Comparison of ENCODE assay signal across 8 cellular contexts in genomic region chr1:15617173-15617873, GRCh38. TPM values are rescaled to one million over a fixed set of nuclear protein-coding genes. Genes with fewer than 3 reads are reported as not detected.
DNase-seq lines count a peak whose midpoint lies in the region; ATAC-seq and TF ChIP-seq lines count a peak whose summit lies in the region.

Gene DDI2 (plus strand): TSS chr1:15617458. CDS start chr1:15617671, 213 bp downstream.

- peak within 1 kb of the TSS; percentile 87 for H3K4me2 ChIP-seq in IMR-90 (ENCODE audit: low read depth, low read length)
- H3K4me2 ChIP-seq in OCI-LY7 (ENCODE audit: low read length) = peak within 1 kb of the TSS; percentile 92

- peak within 1 kb of the TSS; percentile 33 for H2BK20ac ChIP-seq in IMR-90 (ENCODE audit: low read depth, low read length)

- POLR2A ChIA-PET in IMR-90 (lab: Charles Lee; ENCODE audit: unreplicated experiment) (no interaction called here), OCI-LY7 (lab: Charles Lee) (interaction anchor here (0.5 to 1.4 kb wide), 7 partner anchors 14 to 97 kb away, joined by 3 to 10 read pairs (median 4); no protein-coding TSS in a partner anchor)

- dilution Hi-C loops in IMR-90 (cut with HindIII; ENCODE audit: low sequenced_read_pairs, unreplicated experiment) = no loop called here

- peak within 1 kb of the TSS; percentile 90 for H3K23ac ChIP-seq in IMR-90 (ENCODE audit: low read depth, low read length)

- H2AK9ac ChIP-seq in IMR-90 (replicated peaks; ENCODE audit: low read depth, low read length, poor library complexity) = peak within 1 kb of the TSS; percentile 97

- H2BK120ac ChIP-seq in IMR-90 (ENCODE audit: low read depth, low read length) = peak within 1 kb of the TSS; percentile 72

- H3K4me1 ChIP-seq in IMR-90 (ENCODE audit: control insufficient read depth, insufficient read depth, low read length) (peaks cover 7% of the 10 kb centered on the region), OCI-LY7 (ENCODE audit: insufficient read depth, low read length, poor library complexity, severe bottlenecking) (peaks cover 28% of the 10 kb centered on the region), mononuclear cell (ENCODE audit: insufficient read depth, low read length) (peaks cover 43% of the 10 kb centered on the region)

- DNase-seq in Caki2 (ENCODE audit: low read depth) (peak; percentile 99), IMR-90 (peak; percentile 97), OCI-LY7 (ENCODE audit: low spot score) (peak; percentile 92), activated T-cell treated with anti-CD3 and anti-CD28 coated beads for 24 hours (ENCODE audit: low read depth) (peak; percentile 90), epithelial cell of esophagus (ENCODE audit: low read depth) (peak; percentile 98)
- DNase-seq in stimulated activated CD8-positive, alpha-beta memory T cell treated with anti-CD3 and anti-CD28 coated beads, Interleukin-2, amount 100 ng/mL, for 48 hours (ENCODE audit: low read depth in 2 of 2) = peak; percentile 91 to 94

- peak; percentile 5; the same call in 1 of the 2 replicates for TF ChIP-seq RAD21 in IMR-90 (IDR thresholded peaks at IDR 0.05; ENCODE audit: low read length)

- BruUV-seq in IMR-90 (replicated peaks; lab: Mats Ljungman, UMichigan) = no TSS peak
- no TSS peak for BruUV-seq in OCI-LY7 (replicated peaks; lab: Mats Ljungman, UMichigan)

- peak; percentile 77; the same call in 1 of the 2 replicates for TF ChIP-seq POLR2A in IMR-90 (IDR thresholded peaks at IDR 0.05; ENCODE audit: low read depth, low read length)

- ATAC-seq in GM21526 (IDR thresholded peaks at IDR 0.05; ENCODE audit: low FRiP score, unreplicated experiment) = peak; percentile 63
- ATAC-seq in IMR-90 (ENCODE audit: low read depth) = peak; percentile 94

- H3K9me1 ChIP-seq in IMR-90 (ENCODE audit: insufficient read depth, low read length) = peaks cover 11% of the 10 kb centered on the region; the same call in 1 of the 2 replicates

- H4K20me1 ChIP-seq in IMR-90 (ENCODE audit: insufficient read depth, low read length) (peaks cover 16% of the 10 kb centered on the region), OCI-LY7 (ENCODE audit: insufficient read depth, low read length) (peaks cover 12% of the 10 kb centered on the region; the same call in 1 of the 2 replicates)

- H4K91ac ChIP-seq in IMR-90 (ENCODE audit: insufficient read depth, low read depth, low read length) = peak within 1 kb of the TSS; percentile 66

- TF ChIP-seq CTCF in IMR-90 (conservative IDR thresholded peaks at IDR 0.05; ENCODE audit: low read depth, low read length) (no peak), OCI-LY7 (conservative IDR thresholded peaks at IDR 0.05; ENCODE audit: low read length) (no peak), epithelial cell of esophagus (IDR thresholded peaks at IDR 0.05; ENCODE audit: insufficient read depth, low read depth, low read length, missing control alignments) (no peak)

- H3K79me2 ChIP-seq in OCI-LY7 (ENCODE audit: insufficient read depth, low read depth, low read length) = peaks cover 50% of the 10 kb centered on the region

- peak within 1 kb of the TSS; percentile 75 for H3K18ac ChIP-seq in IMR-90 (ENCODE audit: low read depth, low read length)

- peak within 1 kb of the TSS; percentile 86 for H2AK5ac ChIP-seq in IMR-90 (ENCODE audit: low read depth, low read length)

- 0% methylated on average over 27 of the region's 76 CpGs; no CpG with 5 or more reads in 1 of the 2 experiments for WGBS in IMR-90 (ENCODE audit: extremely low coverage in 2 of 2, insufficient read length in 1 of 2), 2 experiments

- H3K9ac ChIP-seq in IMR-90 (ENCODE audit: low read depth, low read length) = peak within 1 kb of the TSS; percentile 84

- H4K8ac ChIP-seq in IMR-90 (ENCODE audit: low read depth in 2 of 2, low read length in 2 of 2) = peak within 1 kb of the TSS; percentile 91 to 92

- H3K79me1 ChIP-seq in IMR-90 (ENCODE audit: low read depth in 1 of 2, low read length in 2 of 2) = peaks cover 6 to 29% of the 10 kb centered on the region in 2 experiments; a peak in 2 of 4 replicates

- H3K14ac ChIP-seq in IMR-90 (replicated peaks; ENCODE audit: low read depth, low read length) = peak within 1 kb of the TSS; percentile 57

- peak within 1 kb of the TSS; percentile 79 for H4K5ac ChIP-seq in IMR-90 (ENCODE audit: low read depth, low read length)

- H3K4ac ChIP-seq in IMR-90 (ENCODE audit: low read depth, low read length) = peak within 1 kb of the TSS; percentile 75

- H2BK15ac ChIP-seq in IMR-90 (ENCODE audit: low read depth, low read length) = peak within 1 kb of the TSS; percentile 75; the same call in 2 of the 3 replicates

- intact Hi-C loops in IMR-90 (cut with micrococcal nuclease) (loop anchor here (5.0 kb wide), 2 partner anchors 65 to 85 kb away; partner anchors contain the start of gene PLEKHM2), OCI-LY7 (cut with micrococcal nuclease; ENCODE audit: unreplicated experiment) (loop anchor here (1.0 to 2.0 kb wide), 2 partner anchors 79 to 91 kb away; partner anchors contain the start of gene DNAJC16)

- CTCF ChIA-PET in IMR-90 (lab: Yijun Ruan, JAX) (interaction anchor here (0.6 to 1.3 kb wide), 3 partner anchors 14 to 504 kb away, joined by 3 to 5 read pairs (median 3); no protein-coding TSS in a partner anchor), OCI-LY7 (lab: Charles Lee; ENCODE audit: unreplicated experiment) (no interaction called here)

- H3K27me3 ChIP-seq in IMR-90 (ENCODE audit: control insufficient read depth, insufficient read depth, low read length) = no peaks in the 10 kb centered on the region
- H3K27me3 ChIP-seq in mononuclear cell (ENCODE audit: insufficient read depth, low read length) = no peaks in the 10 kb centered on the region

- peak within 1 kb of the TSS; percentile 75 for H3K56ac ChIP-seq in IMR-90 (ENCODE audit: extremely low read depth, insufficient read depth, low read length)

- H2AFZ ChIP-seq in IMR-90 (replicated peaks; ENCODE audit: low read length, poor library complexity) (peak within 1 kb of the TSS; percentile 98), OCI-LY7 (ENCODE audit: low read length) (peak within 1 kb of the TSS; percentile 91)

- no peaks in the 10 kb centered on the region for H3K9me2 ChIP-seq in OCI-LY7 (ENCODE audit: insufficient read depth, low read length)

- in situ Hi-C loops in Caki2 (cut with HindIII; ENCODE audit: low pct_unique_long_range_greater_than_20kb, low sequenced_read_pairs) (no loop called here), IMR-90 (cut with MboI; ENCODE audit: low sequenced_read_pairs) (no loop called here)

- no peaks in the 10 kb centered on the region for H3K36me3 ChIP-seq in IMR-90 (ENCODE audit: control insufficient read depth, insufficient read depth, low read length)
- peaks cover 29% of the 10 kb centered on the region for H3K36me3 ChIP-seq in OCI-LY7 (ENCODE audit: insufficient read depth, low read length)

- H3K4me3 ChIP-seq in IMR-90 (ENCODE audit: insufficient read depth, low read depth, low read length) (peak within 1 kb of the TSS; percentile 76), OCI-LY7 (ENCODE audit: low read depth, low read length, poor library complexity, severe bottlenecking) (peak within 1 kb of the TSS; percentile 99), epithelial cell of esophagus (ENCODE audit: low read length) (peak within 1 kb of the TSS; percentile 97), mononuclear cell (ENCODE audit: low read length) (peak within 1 kb of the TSS; percentile 74)

- peak within 1 kb of the TSS; percentile 95 for H2BK5ac ChIP-seq in IMR-90 (ENCODE audit: low read depth, low read length, poor library complexity, severe bottlenecking)

- H3K9me3 ChIP-seq in IMR-90 (ENCODE audit: control insufficient read depth, insufficient read depth, low read length) = no peaks in the 10 kb centered on the region
- H3K9me3 ChIP-seq in OCI-LY7 (ENCODE audit: low read length) = no peaks in the 10 kb centered on the region
- no peaks in the 10 kb centered on the region for H3K9me3 ChIP-seq in mononuclear cell (ENCODE audit: low read depth, low read length)

- peak within 1 kb of the TSS; percentile 88 for H3K27ac ChIP-seq in IMR-90 (ENCODE audit: insufficient read depth, low read length)
- peak within 1 kb of the TSS; percentile 71 for H3K27ac ChIP-seq in OCI-LY7 (ENCODE audit: low read depth, low read length, poor library complexity, severe bottlenecking)

TF ChIP-seq in IMR-90, 13 proteins besides CTCF, POLR2A, EP300 and RAD21 (continues in another document):
- no peak for TF ChIP-seq SMC3 (IDR thresholded peaks at IDR 0.05; ENCODE audit: low read depth, low read length)
- TF ChIP-seq NFE2L2 (IDR thresholded peaks at IDR 0.05; ENCODE audit: low read depth, low read length) = no peak
- no peak for TF ChIP-seq BHLHE40 (IDR thresholded peaks at IDR 0.05; ENCODE audit: low read depth, low read length)
- TF ChIP-seq CEBPB (IDR thresholded peaks at IDR 0.05; ENCODE audit: low read depth, low read length) = 0 out of 2 replicates have a peak, but pooled peaks have one; percentile 48
- no peak for TF ChIP-seq MAFK (IDR thresholded peaks at IDR 0.05; ENCODE audit: low read depth, low read length)
- no peak for TF ChIP-seq CHD1 (IDR thresholded peaks at IDR 0.05; ENCODE audit: low read depth, low read length)
- TF ChIP-seq RCOR1 (IDR thresholded peaks at IDR 0.05; ENCODE audit: insufficient replicate concordance, low read length) = no peak
- TF ChIP-seq MAZ (IDR thresholded peaks at IDR 0.05; ENCODE audit: borderline replicate concordance, low read depth, low read length) = peak; percentile 99
- TF ChIP-seq RFX5 (IDR thresholded peaks at IDR 0.05; ENCODE audit: low read depth, low read length) = no peak
- TF ChIP-seq MXI1 (IDR thresholded peaks at IDR 0.05; ENCODE audit: borderline replicate concordance, low read depth, low read length) = peak; percentile 88
- TF ChIP-seq ELK1 (IDR thresholded peaks at IDR 0.05; ENCODE audit: borderline replicate concordance, low read depth, low read length) = no peak
- peak; percentile 70 for TF ChIP-seq FOS (IDR thresholded peaks at IDR 0.05; ENCODE audit: low read depth, low read length)

RNA-seq across cellular contexts. Expression of gene DDI2, which starts in this region (rescaled TPM):
- 0.98 and 4.3 TPM in 2 replicates for total RNA-seq in Caki2 (2014; rRNA removed; shearing (Covaris generic); ENCODE audit: low replicate concordance)
- total RNA-seq in IMR-90 (2012; rRNA removed) (8.6 and 13.4 TPM in 2 replicates), OCI-LY7 (2022) (34.7 and 40.8 TPM in 2 replicates), mononuclear cell (35.6 TPM)
- 3.8 and 6.0 TPM in 2 replicates for polyA plus RNA-seq in IMR-90 (2012; rRNA removed)
- polyA plus RNA-seq in IMR-90 (2012; cell fraction: cytosol; rRNA removed) = 3.1 and 5.7 TPM in 2 replicates
- polyA plus RNA-seq in IMR-90 (2012; cell fraction: nucleus; rRNA removed; ENCODE audit: low replicate concordance) = 4.3 and 7.0 TPM in 2 replicates
- 23.5 and 29.6 TPM in 2 replicates for total RNA-seq in OCI-LY7 (2014; rRNA removed; shearing (Covaris generic))

Comparison
In these comparisons a context has a peak if more than half of its experiments do, and no peak if none do; other contexts are left out.
1. Peak in every context shown above with its lines: DNase-seq, ATAC-seq, H3K4me3 ChIP-seq and H3K27ac ChIP-seq.